9 cellular contexts compared by ENCODE assay signal in the genomic region with DNA sequence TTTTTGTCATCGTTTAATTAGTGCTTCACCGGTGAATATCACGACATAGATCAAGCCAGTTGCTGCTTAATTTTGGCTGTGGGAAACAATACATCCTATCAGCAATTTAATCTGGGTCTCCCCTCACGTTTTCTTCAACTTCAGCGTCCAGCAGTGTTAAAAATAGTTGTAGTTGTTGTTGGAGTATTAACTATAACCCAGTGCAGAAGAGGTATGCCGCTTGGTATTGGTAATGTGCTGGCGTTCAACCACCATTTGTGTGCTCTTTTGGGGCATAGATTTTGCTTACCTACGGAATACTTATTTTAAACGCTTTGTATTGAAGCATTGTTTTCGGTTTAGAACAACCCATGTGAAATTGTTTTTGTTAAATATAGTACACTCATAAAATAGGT. TPM values are rescaled to one million over a fixed set of nuclear protein-coding genes. Genes with fewer than 3 reads are reported as not detected.
DNase-seq lines count a peak whose midpoint lies in the region; ATAC-seq, FAIRE-seq and TF ChIP-seq lines count a peak whose summit lies in the region.
"Had no signal": no experiment of that assay in that cellular context is flagged by ENCODE, and none has a peak within 500 bp of the region (broad histone marks: within the 10 kb centered on the region; RNA-seq: fewer than 3 reads in every experiment).

No MANE protein-coding gene starts in this region.

- DNase-seq in right atrium auricular region (ENCODE audit: low spot score) (no peak), Right ventricle myocardium superior (no peak), keratinocyte (ENCODE audit: low read depth, low spot score) (no peak), substantia nigra (lab: John Stamatoyannopoulos, UW) (no peak), posterior cingulate gyrus (no peak), KBM-7 (no peak)
- DNase-seq in activated naive CD8-positive, alpha-beta T cell treated with anti-CD3 and anti-CD28 coated beads for 36 hours, result no peak

- H3K27me3 Mint-ChIP-seq in activated naive CD8-positive, alpha-beta T cell treated with anti-CD3 and anti-CD28 coated beads for 36 hours, result peaks cover 24% of the 10 kb centered on the region

- peaks cover 6% of the 10 kb centered on the region for H3K36me3 Mint-ChIP-seq in activated naive CD8-positive, alpha-beta T cell treated with anti-CD3 and anti-CD28 coated beads for 36 hours

- peaks cover 48% of the 10 kb centered on the region for H3K79me2 ChIP-seq in keratinocyte (ENCODE audit: control insufficient read depth, insufficient read depth, low read length)

- peaks cover 0 to 24% of the 10 kb centered on the region in 2 donors for H3K4me1 ChIP-seq in right atrium auricular region
- H3K4me1 ChIP-seq in keratinocyte (ENCODE audit: control insufficient read depth, extremely low read depth, insufficient read depth, low read length), result peaks cover 6% of the 10 kb centered on the region

- dilution Hi-C loops in keratinocyte (cut with MboI; ENCODE audit: extremely low pct_ligation_motif_present, low sequenced_read_pairs), result no loop called here

- peak overlapping the region; percentile 90 for H3K4me2 ChIP-seq in keratinocyte (ENCODE audit: control insufficient read depth, extremely low read depth, insufficient read depth, low read depth, low read length)

- H3K27ac ChIP-seq in right atrium auricular region, result peak overlapping the region; percentile 26 to 97
- peak overlapping the region; percentile 58 for H3K27ac ChIP-seq in keratinocyte (ENCODE audit: control insufficient read depth, insufficient read depth, low read length)
- peak overlapping the region; percentile 28 for H3K27ac ChIP-seq in substantia nigra (ENCODE audit: low read depth, low read length, poor library complexity, severe bottlenecking)

- H3K9me3 Mint-ChIP-seq in activated naive CD8-positive, alpha-beta T cell treated with anti-CD3 and anti-CD28 coated beads for 36 hours, result no peaks in the 10 kb centered on the region

- H3K9me1 ChIP-seq in keratinocyte (ENCODE audit: control insufficient read depth, extremely low read depth, insufficient read depth, low read length), result no peaks in the 10 kb centered on the region

- no peaks in the 10 kb centered on the region for H3K27me3 ChIP-seq in right atrium auricular region
- H3K27me3 ChIP-seq in keratinocyte (ENCODE audit: control insufficient read depth, extremely low read depth, insufficient read depth, low read length), result no peaks in the 10 kb centered on the region

- peak overlapping the region; percentile 89 for H3K4me3 Mint-ChIP-seq in activated naive CD8-positive, alpha-beta T cell treated with anti-CD3 and anti-CD28 coated beads for 36 hours

- no peak for ATAC-seq in Right ventricle myocardium superior (ENCODE audit: poor library complexity)
- no peak for ATAC-seq in GM18909 (IDR thresholded peaks at IDR 0.05; ENCODE audit: poor library complexity, unreplicated experiment)

- peaks cover 2% of the 10 kb centered on the region for H4K20me1 ChIP-seq in keratinocyte (ENCODE audit: control insufficient read depth, extremely low read depth, insufficient read depth, low read length)

- TF ChIP-seq CTCF in right atrium auricular region (IDR thresholded peaks at IDR 0.05) (no peak), keratinocyte (optimal IDR thresholded peaks at IDR 0.05 in 1 of 3, IDR thresholded peaks at IDR 0.05 in 1 of 3, conservative IDR thresholded peaks at IDR 0.05 in 1 of 3; ENCODE audit: extremely low read depth in 1 of 3, insufficient read depth in 2 of 3, low read length in 3 of 3) (no peak)

- H3K36me3 ChIP-seq in right atrium auricular region, result no peaks in the 10 kb centered on the region
- H3K36me3 ChIP-seq in keratinocyte (ENCODE audit: control insufficient read depth in 2 of 2, extremely low read depth in 1 of 2, insufficient read depth in 2 of 2, low read length in 2 of 2), result no peaks in the 10 kb centered on the region

- peak overlapping the region; percentile 78 to 82 for H3K4me3 ChIP-seq in right atrium auricular region
- peak overlapping the region; percentile 85 to 90 (median 86) for H3K4me3 ChIP-seq in keratinocyte (ENCODE audit: control insufficient read depth in 2 of 3, extremely low read depth in 1 of 3, insufficient read depth in 2 of 3, low read depth in 1 of 3, low read length in 3 of 3)

- H3K4me1 Mint-ChIP-seq in activated naive CD8-positive, alpha-beta T cell treated with anti-CD3 and anti-CD28 coated beads for 36 hours, result peaks cover 38% of the 10 kb centered on the region

- H3K9ac ChIP-seq in keratinocyte (ENCODE audit: control insufficient read depth, extremely low read depth, insufficient read depth, low read length), result peak overlapping the region; percentile 90

- H3K9me3 ChIP-seq in right atrium auricular region (no peaks in the 10 kb centered on the region), keratinocyte (ENCODE audit: control insufficient read depth, low read depth, low read length) (no peaks in the 10 kb centered on the region)

- in situ Hi-C loops in KBM-7 (cut with MboI; ENCODE audit: low pct_unique_long_range_greater_than_20kb, low sequenced_read_pairs), result no loop called here

- intact Hi-C loops in Right ventricle myocardium superior (cut with DNase I) (no loop called here), posterior cingulate gyrus (cut with DNase I) (loop anchor here (5.0 kb wide), 1 partner anchor 57 kb away; no protein-coding TSS in a partner anchor)

- peak overlapping the region; percentile 75 for H3K27ac Mint-ChIP-seq in activated naive CD8-positive, alpha-beta T cell treated with anti-CD3 and anti-CD28 coated beads for 36 hours

- peak overlapping the region; percentile 56 for H2AFZ ChIP-seq in keratinocyte (ENCODE audit: control insufficient read depth, low read length)

- peak; percentile 41 for FAIRE-seq in keratinocyte (lab: Jason Lieb, UNC)
- FAIRE-seq: islet of Langerhans had no signal

RNA-seq across cellular contexts. Expression of a gene that starts 0.8 kb away (rescaled TPM):
- total RNA-seq in right atrium auricular region (1 to 10 TPM; 7.9 to 9.7 TPM), Right ventricle myocardium superior (10.2 TPM)
- 1 to 10 TPM; 1.6 to 1.9 TPM for total RNA-seq in activated naive CD8-positive, alpha-beta T cell treated with anti-CD3 and anti-CD28 coated beads for 36 hours
- polyA plus RNA-seq in keratinocyte, result 4.5 to 6.6 TPM (median 5.5 TPM) in 3 replicates
- polyA plus RNA-seq in keratinocyte (2011; ENCODE audit: low read depth), result 12.3 TPM
- 1.6 and 2.9 TPM in 2 replicates for polyA plus RNA-seq in keratinocyte (2011; cell fraction: cytosol; rRNA removed)
- 13.5 and 20.5 TPM in 2 replicates for polyA plus RNA-seq in keratinocyte (2011; cell fraction: nucleus; rRNA removed)
- polyA plus RNA-seq in keratinocyte (2012; ENCODE audit: low replicate concordance), result 3.7 and 9.1 TPM in 2 replicates
- 4.4 to 15.9 TPM (median 14.0 TPM) in 3 replicates for polyA minus RNA-seq in keratinocyte
- polyA minus RNA-seq in keratinocyte (2011; cell fraction: cytosol; rRNA and poly(A)+ RNA removed), result 6.3 TPM
- polyA minus RNA-seq in keratinocyte (2011; cell fraction: nucleus; rRNA and poly(A)+ RNA removed), result 12.7 and 33.2 TPM in 2 replicates
